Comparison of ENCODE assay signal across 1 cellular context in the genomic region with DNA sequence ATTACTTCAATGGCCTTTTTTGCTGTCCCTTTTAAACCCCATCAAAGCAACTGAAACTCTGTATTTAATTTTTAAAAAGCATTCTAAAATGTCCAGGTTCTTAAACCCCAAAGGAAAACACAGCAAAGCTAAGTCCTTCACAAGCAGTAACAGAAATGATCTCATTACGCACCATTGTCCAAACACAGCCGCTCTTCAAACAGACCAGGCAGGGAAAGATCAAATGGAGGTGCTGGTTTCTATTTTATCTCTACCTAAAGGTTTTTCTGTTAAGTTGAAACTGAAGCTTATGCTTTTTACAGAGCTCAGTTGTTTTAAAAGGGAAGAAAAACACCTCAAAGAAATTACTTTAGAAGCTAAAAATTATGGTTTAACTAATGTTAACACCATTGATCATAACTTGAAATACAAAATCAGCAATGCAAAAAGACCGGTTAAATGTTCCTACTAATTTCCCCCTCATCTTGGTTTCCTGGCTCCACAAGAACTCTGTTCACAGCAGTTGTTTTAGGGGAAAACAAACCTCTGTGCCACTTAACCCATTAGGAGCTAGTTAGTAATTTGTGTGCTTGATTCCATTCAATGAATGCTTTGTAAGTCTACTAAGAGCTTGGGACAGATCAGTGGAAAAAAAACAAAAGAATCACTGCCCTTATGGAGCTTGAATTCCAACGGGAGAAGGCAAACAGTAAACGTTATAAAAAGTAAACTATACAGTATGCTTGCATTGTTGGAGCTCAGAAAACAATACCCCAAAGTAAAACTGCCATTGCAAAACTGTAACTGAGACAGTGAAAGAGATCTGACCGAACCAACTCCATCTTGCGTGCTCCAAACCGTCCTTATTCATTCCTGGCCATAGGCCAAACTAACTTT.
TF ChIP-seq lines count a peak whose summit lies in the region.

No MANE protein-coding gene starts in this region.

TF ChIP-seq in SK-N-SH treated with all-trans-retinoic acid at 6 μM for 48 hours, 23 proteins besides CTCF, POLR2A, EP300 and RAD21 (continued from another document):
- TF ChIP-seq, protein P1, sequence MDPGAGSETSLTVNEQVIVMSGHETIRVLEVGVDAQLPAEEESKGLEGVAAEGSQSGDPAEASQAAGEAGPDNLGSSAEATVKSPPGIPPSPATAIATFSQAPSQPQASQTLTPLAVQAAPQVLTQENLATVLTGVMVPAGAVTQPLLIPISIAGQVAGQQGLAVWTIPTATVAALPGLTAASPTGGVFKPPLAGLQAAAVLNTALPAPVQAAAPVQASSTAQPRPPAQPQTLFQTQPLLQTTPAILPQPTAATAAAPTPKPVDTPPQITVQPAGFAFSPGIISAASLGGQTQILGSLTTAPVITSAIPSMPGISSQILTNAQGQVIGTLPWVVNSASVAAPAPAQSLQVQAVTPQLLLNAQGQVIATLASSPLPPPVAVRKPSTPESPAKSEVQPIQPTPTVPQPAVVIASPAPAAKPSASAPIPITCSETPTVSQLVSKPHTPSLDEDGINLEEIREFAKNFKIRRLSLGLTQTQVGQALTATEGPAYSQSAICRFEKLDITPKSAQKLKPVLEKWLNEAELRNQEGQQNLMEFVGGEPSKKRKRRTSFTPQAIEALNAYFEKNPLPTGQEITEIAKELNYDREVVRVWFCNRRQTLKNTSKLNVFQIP (CRISPR knock-in tag; IDR thresholded peaks at IDR 0.05; ENCODE audit: borderline replicate concordance, low read depth): no peak
- TF ChIP-seq ZNF70 (CRISPR knock-in tag; IDR thresholded peaks at IDR 0.05) (no peak), ISL1 (CRISPR knock-in tag; IDR thresholded peaks at IDR 0.05) (no peak), TOX (CRISPR knock-in tag; IDR thresholded peaks at IDR 0.05; ENCODE audit: borderline replicate concordance) (no peak), RARB (CRISPR knock-in tag; IDR thresholded peaks at IDR 0.05) (no peak), PPARA (CRISPR knock-in tag; IDR thresholded peaks at IDR 0.05; ENCODE audit: borderline replicate concordance) (no peak)
TF ChIP-seq in SK-N-SH treated with all-trans-retinoic acid at 6 μM for 48 hours: peak in this region for 0.
